Comparison of ENCODE assay signal across 1 cellular context in the genomic region with DNA sequence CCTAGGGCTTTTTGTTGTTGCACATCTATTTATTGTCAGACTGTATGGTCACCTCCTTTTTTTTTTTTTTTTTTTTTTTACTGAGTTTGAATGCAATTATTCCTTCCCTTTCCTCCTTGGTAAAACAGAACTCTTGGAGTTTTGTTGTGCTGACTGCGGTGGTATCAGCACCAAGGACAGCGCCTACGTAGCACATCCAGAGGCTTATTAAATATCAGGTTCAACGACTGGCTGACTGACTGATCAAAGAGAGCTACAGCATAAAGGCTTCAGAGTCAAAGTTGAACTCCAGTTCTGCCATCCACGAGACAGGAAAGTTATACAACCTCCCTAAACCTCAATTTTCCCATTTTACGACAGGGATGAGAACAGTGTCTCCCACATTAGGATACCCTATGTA.
A peak's percentile ranks its signal among the peaks of the same experiment; 100 is the strongest.
TF ChIP-seq lines count a peak whose summit lies in the region.

No MANE protein-coding gene starts in this region.

TF ChIP-seq in HepG2, 621 proteins besides CTCF, POLR2A, EP300 and RAD21 (continued from another document):
- TF ChIP-seq, protein P1, sequence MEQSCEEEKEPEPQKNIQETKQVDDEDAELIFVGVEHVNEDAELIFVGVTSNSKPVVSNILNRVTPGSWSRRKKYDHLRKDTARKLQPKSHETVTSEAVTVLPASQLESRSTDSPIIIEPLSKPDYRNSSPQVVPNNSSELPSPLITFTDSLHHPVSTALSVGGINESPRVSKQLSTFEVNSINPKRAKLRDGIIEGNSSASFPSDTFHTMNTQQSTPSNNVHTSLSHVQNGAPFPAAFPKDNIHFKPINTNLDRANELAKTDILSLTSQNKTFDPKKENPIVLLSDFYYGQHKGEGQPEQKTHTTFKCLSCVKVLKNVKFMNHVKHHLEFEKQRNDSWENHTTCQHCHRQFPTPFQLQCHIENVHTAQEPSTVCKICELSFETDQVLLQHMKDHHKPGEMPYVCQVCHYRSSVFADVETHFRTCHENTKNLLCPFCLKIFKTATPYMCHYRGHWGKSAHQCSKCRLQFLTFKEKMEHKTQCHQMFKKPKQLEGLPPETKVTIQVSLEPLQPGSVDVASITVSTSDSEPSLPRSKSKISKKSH (CRISPR knock-in tag; IDR thresholded peaks at IDR 0.05; ENCODE audit: borderline replicate concordance) = no peak
- TF ChIP-seq, protein P2, sequence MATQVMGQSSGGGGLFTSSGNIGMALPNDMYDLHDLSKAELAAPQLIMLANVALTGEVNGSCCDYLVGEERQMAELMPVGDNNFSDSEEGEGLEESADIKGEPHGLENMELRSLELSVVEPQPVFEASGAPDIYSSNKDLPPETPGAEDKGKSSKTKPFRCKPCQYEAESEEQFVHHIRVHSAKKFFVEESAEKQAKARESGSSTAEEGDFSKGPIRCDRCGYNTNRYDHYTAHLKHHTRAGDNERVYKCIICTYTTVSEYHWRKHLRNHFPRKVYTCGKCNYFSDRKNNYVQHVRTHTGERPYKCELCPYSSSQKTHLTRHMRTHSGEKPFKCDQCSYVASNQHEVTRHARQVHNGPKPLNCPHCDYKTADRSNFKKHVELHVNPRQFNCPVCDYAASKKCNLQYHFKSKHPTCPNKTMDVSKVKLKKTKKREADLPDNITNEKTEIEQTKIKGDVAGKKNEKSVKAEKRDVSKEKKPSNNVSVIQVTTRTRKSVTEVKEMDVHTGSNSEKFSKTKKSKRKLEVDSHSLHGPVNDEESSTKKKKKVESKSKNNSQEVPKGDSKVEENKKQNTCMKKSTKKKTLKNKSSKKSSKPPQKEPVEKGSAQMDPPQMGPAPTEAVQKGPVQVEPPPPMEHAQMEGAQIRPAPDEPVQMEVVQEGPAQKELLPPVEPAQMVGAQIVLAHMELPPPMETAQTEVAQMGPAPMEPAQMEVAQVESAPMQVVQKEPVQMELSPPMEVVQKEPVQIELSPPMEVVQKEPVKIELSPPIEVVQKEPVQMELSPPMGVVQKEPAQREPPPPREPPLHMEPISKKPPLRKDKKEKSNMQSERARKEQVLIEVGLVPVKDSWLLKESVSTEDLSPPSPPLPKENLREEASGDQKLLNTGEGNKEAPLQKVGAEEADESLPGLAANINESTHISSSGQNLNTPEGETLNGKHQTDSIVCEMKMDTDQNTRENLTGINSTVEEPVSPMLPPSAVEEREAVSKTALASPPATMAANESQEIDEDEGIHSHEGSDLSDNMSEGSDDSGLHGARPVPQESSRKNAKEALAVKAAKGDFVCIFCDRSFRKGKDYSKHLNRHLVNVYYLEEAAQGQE (IDR thresholded peaks at IDR 0.05; ENCODE audit: borderline replicate concordance in 1 of 2, low read depth in 1 of 2, low read length in 2 of 2) = peak; percentile 67 to 94
- TF ChIP-seq, protein P3, sequence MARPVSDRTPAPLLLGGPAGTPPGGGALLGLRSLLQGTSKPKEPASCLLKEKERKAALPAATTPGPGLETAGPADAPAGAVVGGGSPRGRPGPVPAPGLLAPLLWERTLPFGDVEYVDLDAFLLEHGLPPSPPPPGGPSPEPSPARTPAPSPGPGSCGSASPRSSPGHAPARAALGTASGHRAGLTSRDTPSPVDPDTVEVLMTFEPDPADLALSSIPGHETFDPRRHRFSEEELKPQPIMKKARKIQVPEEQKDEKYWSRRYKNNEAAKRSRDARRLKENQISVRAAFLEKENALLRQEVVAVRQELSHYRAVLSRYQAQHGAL (CRISPR knock-in tag; IDR thresholded peaks at IDR 0.05; ENCODE audit: not compliant biosample characterization) = no peak
- TF ChIP-seq IKZF4 (CRISPR knock-in tag; IDR thresholded peaks at IDR 0.05; ENCODE audit: borderline replicate concordance, low read depth, not compliant biosample characterization) = no peak
- no peak for TF ChIP-seq FOXA1 (IDR thresholded peaks at IDR 0.05)
- TF ChIP-seq FOXA1 (CRISPR knock-in tag; IDR thresholded peaks at IDR 0.05) = no peak
- TF ChIP-seq EHMT2 (IDR thresholded peaks at IDR 0.05; ENCODE audit: borderline replicate concordance, low read depth, low read length) = peak; percentile 94
- TF ChIP-seq, protein P4, sequence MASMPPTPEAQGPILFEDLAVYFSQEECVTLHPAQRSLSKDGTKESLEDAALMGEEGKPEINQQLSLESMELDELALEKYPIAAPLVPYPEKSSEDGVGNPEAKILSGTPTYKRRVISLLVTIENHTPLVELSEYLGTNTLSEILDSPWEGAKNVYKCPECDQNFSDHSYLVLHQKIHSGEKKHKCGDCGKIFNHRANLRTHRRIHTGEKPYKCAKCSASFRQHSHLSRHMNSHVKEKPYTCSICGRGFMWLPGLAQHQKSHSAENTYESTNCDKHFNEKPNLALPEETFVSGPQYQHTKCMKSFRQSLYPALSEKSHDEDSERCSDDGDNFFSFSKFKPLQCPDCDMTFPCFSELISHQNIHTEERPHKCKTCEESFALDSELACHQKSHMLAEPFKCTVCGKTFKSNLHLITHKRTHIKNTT (CRISPR knock-in tag; IDR thresholded peaks at IDR 0.05) = no peak
- TF ChIP-seq, protein P5, sequence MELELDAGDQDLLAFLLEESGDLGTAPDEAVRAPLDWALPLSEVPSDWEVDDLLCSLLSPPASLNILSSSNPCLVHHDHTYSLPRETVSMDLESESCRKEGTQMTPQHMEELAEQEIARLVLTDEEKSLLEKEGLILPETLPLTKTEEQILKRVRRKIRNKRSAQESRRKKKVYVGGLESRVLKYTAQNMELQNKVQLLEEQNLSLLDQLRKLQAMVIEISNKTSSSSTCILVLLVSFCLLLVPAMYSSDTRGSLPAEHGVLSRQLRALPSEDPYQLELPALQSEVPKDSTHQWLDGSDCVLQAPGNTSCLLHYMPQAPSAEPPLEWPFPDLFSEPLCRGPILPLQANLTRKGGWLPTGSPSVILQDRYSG (CRISPR knock-in tag; IDR thresholded peaks at IDR 0.05) = no peak
- no peak for TF ChIP-seq ZFX (CRISPR knock-in tag; IDR thresholded peaks at IDR 0.05; ENCODE audit: low read depth)
- TF ChIP-seq ATM (IDR thresholded peaks at IDR 0.05; ENCODE audit: borderline replicate concordance) = no peak
TF ChIP-seq in HepG2: peak in this region for 8.
